Comparison of ENCODE assay signal across 8 cellular contexts in genomic region chr1:167721617-167722151, GRCh38. TPM values are rescaled to one million over a fixed set of nuclear protein-coding genes. Genes with fewer than 3 reads are reported as not detected.
DNase-seq lines count a peak whose midpoint lies in the region; ATAC-seq and TF ChIP-seq lines count a peak whose summit lies in the region.

Gene MPZL1 (plus strand): TSS chr1:167721982. CDS start chr1:167722152, 170 bp downstream.

- TF ChIP-seq CTCF in epithelial cell of proximal tubule (conservative IDR thresholded peaks at IDR 0.05; ENCODE audit: low read depth, low read length), result no peak

- H3K9me3 ChIP-seq in HUES64 (ENCODE audit: insufficient read depth, low read depth, low read length) (no peaks in the 10 kb centered on the region), mucosa of rectum (ENCODE audit: control insufficient read depth in 2 of 2, low read length in 2 of 2) (no peaks in the 10 kb centered on the region)

- H3K9ac ChIP-seq in HUES64 (ENCODE audit: low read depth, low read length) (peak within 1 kb of the TSS; percentile 79), mucosa of rectum (ENCODE audit: low read depth in 1 of 2, low read length in 2 of 2) (peak within 1 kb of the TSS; percentile 88 to 89)

- H3K4me3 ChIP-seq in HUES64 (ENCODE audit: low read length) (peak within 1 kb of the TSS; percentile 88), epithelial cell of proximal tubule (ENCODE audit: low read depth, low read length) (peak within 1 kb of the TSS; percentile 70), mucosa of rectum (ENCODE audit: low read length in 2 of 2) (peak within 1 kb of the TSS; percentile 87 to 89)

- H3K36me3 ChIP-seq in HUES64 (ENCODE audit: insufficient read depth, low read length) (no peaks in the 10 kb centered on the region), mucosa of rectum (ENCODE audit: control insufficient read depth in 2 of 2, insufficient read depth in 2 of 2, low read length in 2 of 2) (no peaks in the 10 kb centered on the region)

- no peaks in the 10 kb centered on the region for H3K27me3 ChIP-seq in HUES64 (ENCODE audit: insufficient read depth, low read length)
- H3K27me3 ChIP-seq in mucosa of rectum (ENCODE audit: control insufficient read depth in 2 of 2, insufficient read depth in 2 of 2, low read length in 2 of 2), result no peaks in the 10 kb centered on the region

- peak; percentile 80 for DNase-seq in DMS 273 treated with DMSO at 0.1 percent for 48 hours (lab: John Stamatoyannopoulos, UW)
- peak; percentile 96 for DNase-seq in OCI-M1 (lab: John Stamatoyannopoulos, UW)
- DNase-seq in activated T-cell treated with anti-CD3 and anti-CD28 coated beads for 48 hours (ENCODE audit: low read depth), result peak; percentile 90
- DNase-seq in epithelial cell of proximal tubule (ENCODE audit: low read depth), result no peak
- peak; percentile 85 to 90 for DNase-seq in stimulated activated CD8-positive, alpha-beta memory T cell treated with anti-CD3 and anti-CD28 coated beads, Interleukin-4, amount 100 ng/mL, for 4 hours (ENCODE audit: low read depth in 2 of 2, low spot score in 1 of 2)

- ATAC-seq in GM21515 (IDR thresholded peaks at IDR 0.05; ENCODE audit: unreplicated experiment), result peak; percentile 88

- H3K4me1 ChIP-seq in HUES64 (ENCODE audit: insufficient read depth, low read length) (peaks cover 39% of the 10 kb centered on the region), mucosa of rectum (ENCODE audit: control insufficient read depth in 2 of 2, insufficient read depth in 2 of 2, low read length in 2 of 2) (peaks cover 17 to 29% of the 10 kb centered on the region in 2 donors)

- WGBS in HUES64, result under 1% methylated on average over 52 of the region's 52 CpGs

- H3K27ac ChIP-seq in HUES64 (ENCODE audit: low read depth, low read length) (peak within 1 kb of the TSS; percentile 61), mucosa of rectum (ENCODE audit: low read depth in 2 of 2, low read length in 2 of 2) (peak within 1 kb of the TSS; percentile 89)

RNA-seq across cellular contexts. Expression of gene MPZL1, which starts in this region (rescaled TPM):
- polyA plus RNA-seq in HUES64 (2013, experiment 1 of 2), result 49.8 TPM
- polyA plus RNA-seq in HUES64 (2013, experiment 2 of 2), result 58.5 TPM
- 43.0 and 66.8 TPM in 2 replicates for total RNA-seq in epithelial cell of proximal tubule
